Comparison of ENCODE assay signal across 11 cellular contexts in the genomic region with DNA sequence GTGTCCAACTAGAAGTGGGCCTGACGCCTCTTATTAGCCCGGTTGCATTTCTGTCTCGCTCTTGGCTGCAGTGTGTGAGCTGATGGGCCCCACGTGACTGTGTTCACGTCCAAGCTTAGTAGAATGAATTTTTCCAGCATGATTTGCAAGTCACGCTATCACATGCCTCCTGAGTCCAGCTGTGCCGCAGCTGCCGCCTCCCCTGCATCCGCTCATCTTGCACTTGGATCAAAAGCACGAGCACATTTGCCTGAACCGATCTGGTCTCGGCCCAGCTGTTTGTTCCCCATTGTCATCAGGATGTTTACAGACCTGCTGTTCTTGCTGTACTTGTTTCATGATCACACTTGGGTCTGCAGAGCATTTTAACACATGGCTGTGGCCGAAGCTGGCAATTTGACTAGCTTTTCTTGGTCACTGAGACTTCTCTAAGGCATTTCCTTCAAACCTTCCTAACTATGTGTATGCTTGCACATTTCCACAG.
DNase-seq lines count a peak whose midpoint lies in the region; ATAC-seq and TF ChIP-seq lines count a peak whose summit lies in the region.
"Had no signal": no experiment of that assay in that cellular context is flagged by ENCODE, and none has a peak within 500 bp of the region (broad histone marks: within the 10 kb centered on the region; RNA-seq: fewer than 3 reads in every experiment).

No MANE protein-coding gene starts in this region.

- H3K36me3 Mint-ChIP-seq in nephron (ENCODE audit: low read depth), result no peaks in the 10 kb centered on the region

- H3K36me3 ChIP-seq in WERI-Rb-1, result no peaks in the 10 kb centered on the region

- peak overlapping the region; percentile 16; the same call in 1 of the 2 replicates for H3K4me3 ChIP-seq in AG04449 (ENCODE audit: low read depth, low read length)
- no peak overlapping the region for H3K4me3 ChIP-seq in WERI-Rb-1 (ENCODE audit: low read depth, low read length)

- TF ChIP-seq CTCF in AG04449 (IDR thresholded peaks at IDR 0.05; ENCODE audit: insufficient read depth, low read length, missing control alignments), result no peak
- TF ChIP-seq CTCF in nephron (IDR thresholded peaks at IDR 0.05; ENCODE audit: unreplicated experiment in 3 of 3), result no peak
- no peak for TF ChIP-seq CTCF in WERI-Rb-1 (IDR thresholded peaks at IDR 0.05; ENCODE audit: low read depth, low read length)

- POLR2A ChIA-PET in AG04449 (lab: Yijun Ruan, JAX), result interaction anchor here (0.5 to 0.7 kb wide), 2 partner anchors 30 to 123 kb away, joined by 3 to 6 read pairs; no protein-coding TSS in a partner anchor

- no peaks in the 10 kb centered on the region for H3K27me3 Mint-ChIP-seq in nephron (ENCODE audit: low read depth)
- H3K27me3 Mint-ChIP-seq: B cell had no signal

- peaks cover 30% of the 10 kb centered on the region for H3K27me3 ChIP-seq in WERI-Rb-1 (ENCODE audit: insufficient read depth, low read depth, severe bottlenecking)

- H3K27ac ChIP-seq in WERI-Rb-1, result no peak overlapping the region

- no peak for ATAC-seq in GM19328 (IDR thresholded peaks at IDR 0.05; ENCODE audit: unreplicated experiment)
- ATAC-seq: HCT116 had no signal

- CTCF ChIA-PET in AG04449 (lab: Yijun Ruan, JAX), result interaction anchor here (1.1 kb wide), 1 partner anchor 175 kb away, joined by 3 read pairs; no protein-coding TSS in a partner anchor

- no peaks in the 10 kb centered on the region for H3K9me3 Mint-ChIP-seq in nephron
- H3K9me3 Mint-ChIP-seq: activated naive CD4-positive, alpha-beta T cell treated with anti-CD3 and anti-CD28 coated beads for 36 hours had no signal

- peaks cover 44% of the 10 kb centered on the region for H3K4me1 Mint-ChIP-seq in nephron

- peak overlapping the region in 2 of 3 experiments; percentile 8 to 29 for H3K4me3 Mint-ChIP-seq in nephron
- H3K4me3 Mint-ChIP-seq: activated naive CD4-positive, alpha-beta T cell treated with anti-CD3 and anti-CD28 coated beads for 36 hours; B cell had no signal

- peak overlapping the region; percentile 21 to 84 (median 80) for H3K27ac Mint-ChIP-seq in nephron
- H3K27ac Mint-ChIP-seq: activated naive CD4-positive, alpha-beta T cell treated with anti-CD3 and anti-CD28 coated beads for 36 hours; B cell had no signal

- no peaks in the 10 kb centered on the region for H3K9me3 ChIP-seq in WERI-Rb-1 (ENCODE audit: severe bottlenecking)

- peak; percentile 84 for DNase-seq in AG04449 (ENCODE audit: low read depth, low spot score)
- peak; percentile 90 for DNase-seq in NCI-H510A treated with DMSO at 0.1 percent for 48 hours (lab: John Stamatoyannopoulos, UW)
- peak; percentile 78 for DNase-seq in fibroblast of gingiva (ENCODE audit: low read depth)
- no peak for DNase-seq in WERI-Rb-1
- DNase-seq in NCI-H2196 treated with DMSO at 0.1 percent for 48 hours (lab: John Stamatoyannopoulos, UW; ENCODE audit: unreplicated experiment), result no peak
- no peak for DNase-seq in stimulated activated naive CD4-positive, alpha-beta T cell (lab: John Stamatoyannopoulos, UW)
- DNase-seq: activated naive CD4-positive, alpha-beta T cell treated with anti-CD3 and anti-CD28 coated beads for 36 hours had no signal

Comparison
In these comparisons a context has a peak if more than half of its experiments do, and no peak if none do; other contexts are left out.
1. DNase-seq: peak in AG04449 (single experiment), NCI-H510A treated with DMSO at 0.1 percent for 48 hours (single experiment) and fibroblast of gingiva (single experiment); none in WERI-Rb-1 (single experiment), NCI-H2196 treated with DMSO at 0.1 percent for 48 hours (single experiment) and stimulated activated naive CD4-positive, alpha-beta T cell (0 of 6).